Comparison of ENCODE assay signal across 1 cellular context in the genomic region with DNA sequence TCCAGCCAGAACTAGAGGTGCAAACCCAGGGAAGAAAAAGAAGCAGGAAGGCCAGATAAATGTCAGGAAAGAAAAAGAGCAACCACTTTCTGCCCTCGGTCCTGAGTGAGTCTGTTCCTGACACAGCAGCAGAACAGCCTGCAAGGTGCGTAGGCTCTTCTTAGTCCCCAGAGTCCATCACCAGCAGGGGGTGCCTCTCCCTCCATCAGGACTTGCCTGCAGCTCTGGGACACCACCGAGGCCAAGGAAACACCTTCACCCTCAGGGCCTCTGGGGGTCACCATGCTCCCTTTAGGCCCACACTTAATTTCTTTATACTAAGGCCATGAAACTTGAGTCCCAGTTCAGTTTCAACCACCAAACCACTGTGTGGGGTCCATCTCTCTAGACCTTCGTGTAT.
TF ChIP-seq lines count a peak whose summit lies in the region.

No MANE protein-coding gene starts in this region.

TF ChIP-seq in WTC11, 78 proteins besides CTCF, POLR2A, EP300 and RAD21 (continued from another document):
- no peak for TF ChIP-seq AFF4 (CRISPR knock-in tag; IDR thresholded peaks at IDR 0.05; ENCODE audit: borderline replicate concordance)
- TF ChIP-seq E2F5 (CRISPR knock-in tag; IDR thresholded peaks at IDR 0.05): no peak
- TF ChIP-seq ZNF232 (CRISPR knock-in tag; IDR thresholded peaks at IDR 0.05): no peak
- no peak for TF ChIP-seq NFE2L1 (CRISPR knock-in tag; IDR thresholded peaks at IDR 0.05)
- no peak for TF ChIP-seq ARID4B (CRISPR knock-in tag; IDR thresholded peaks at IDR 0.05; ENCODE audit: borderline replicate concordance)
- TF ChIP-seq HMGA2 (CRISPR knock-in tag; IDR thresholded peaks at IDR 0.05): no peak
